Comparison of ENCODE assay signal across 8 cellular contexts in the genomic region with DNA sequence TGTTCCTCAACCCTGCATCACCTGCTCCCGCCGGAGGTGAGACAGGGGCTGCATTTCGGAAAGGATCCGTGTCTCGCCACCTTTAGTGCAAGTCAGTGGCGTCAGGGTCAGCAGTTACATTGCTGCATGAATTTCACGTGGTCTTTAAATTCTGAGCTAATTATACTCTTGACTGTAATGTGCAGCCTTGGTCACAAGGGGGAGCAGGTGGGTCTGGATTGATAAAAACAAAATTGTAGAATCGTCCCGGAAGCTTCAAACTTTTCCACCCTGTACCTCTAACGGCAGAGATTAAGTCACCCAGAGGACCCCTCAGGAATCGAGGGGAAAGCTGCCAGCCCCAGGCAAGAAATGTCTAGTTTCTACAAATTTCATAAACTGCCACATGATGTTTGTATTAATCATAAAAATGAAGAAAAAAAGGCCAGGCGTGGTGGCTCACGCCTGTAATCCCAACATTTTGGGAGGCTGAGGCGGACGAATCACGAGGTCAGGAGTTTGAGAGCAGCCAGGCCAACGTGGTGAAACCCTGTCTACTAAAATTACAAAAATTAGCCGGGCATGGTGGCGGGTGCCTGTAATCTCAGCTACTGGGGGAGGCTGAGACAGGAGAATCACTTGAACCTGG. TPM values are rescaled to one million over a fixed set of nuclear protein-coding genes. Genes with fewer than 3 reads are reported as not detected.
DNase-seq lines count a peak whose midpoint lies in the region; ATAC-seq, FAIRE-seq and TF ChIP-seq lines count a peak whose summit lies in the region.

No MANE protein-coding gene starts in this region.

- TF ChIP-seq POLR2A in ovary (IDR thresholded peaks at IDR 0.05), result no peak

- H3K27me3 ChIP-seq in SJCRH30 (no peaks in the 10 kb centered on the region), ovary (no peaks in the 10 kb centered on the region), upper lobe of right lung (no peaks in the 10 kb centered on the region)

- intact Hi-C loops in ovary (cut with DNase I) (loop anchor here in 1 of 4 donors (5.0 kb wide), 1 partner anchor 36 kb away; no protein-coding TSS in a partner anchor), upper lobe of right lung (cut with DNase I) (no loop called here)

- TF ChIP-seq EP300 in ovary (IDR thresholded peaks at IDR 0.05), result no peak

- in situ Hi-C loops in KBM-7 (cut with MboI; ENCODE audit: low pct_unique_long_range_greater_than_20kb, low sequenced_read_pairs), result no loop called here

- peak; percentile 47 for DNase-seq in DMS153 (lab: John Stamatoyannopoulos, UW)
- peak; percentile 92 for DNase-seq in KBM-7
- DNase-seq in SJCRH30, result peak; percentile 59 to 83
- peak; percentile 89 for DNase-seq in activated effector memory CD4-positive, alpha-beta T cell treated with anti-CD3 and anti-CD28 coated beads, Interleukin-2, amount 50 U/mL, for 16 hours
- DNase-seq in frontal cortex (ENCODE audit: low spot score in 2 of 2), result peak; percentile 50 to 72
- peak; percentile 69 to 89 (median 73) for DNase-seq in ovary
- peak; percentile 65 for DNase-seq in upper lobe of right lung

- H3K4me1 ChIP-seq in SJCRH30, result peaks cover 13% of the 10 kb centered on the region
- peaks cover 1% of the 10 kb centered on the region for H3K4me1 ChIP-seq in ovary (ENCODE audit: insufficient read depth)
- peaks cover 3% of the 10 kb centered on the region for H3K4me1 ChIP-seq in upper lobe of right lung

- ATAC-seq in upper lobe of right lung (peak; percentile 92), HG03097 (IDR thresholded peaks at IDR 0.05; ENCODE audit: low FRiP score, unreplicated experiment) (no peak)

- H3K27ac ChIP-seq in SJCRH30 (peak overlapping the region; percentile 28), ovary (no peak overlapping the region), upper lobe of right lung (peak overlapping the region; percentile 71)

- H3K9me3 ChIP-seq in SJCRH30 (replicated peaks) (no peaks in the 10 kb centered on the region), ovary (no peaks in the 10 kb centered on the region), upper lobe of right lung (no peaks in the 10 kb centered on the region)

- H3K4me3 ChIP-seq in SJCRH30, result no peak overlapping the region
- H3K4me3 ChIP-seq in ovary, result no peak overlapping the region
- no peak overlapping the region for H3K4me3 ChIP-seq in upper lobe of right lung

- WGBS in ovary, 3 donors, result 31 to 37% (median 32%) methylated on average over 19 of the region's 19 CpGs

- no peak for FAIRE-seq in frontal cortex (lab: Jason Lieb, UNC)

- H3K36me3 ChIP-seq in SJCRH30 (peaks cover 47% of the 10 kb centered on the region), ovary (no peaks in the 10 kb centered on the region), upper lobe of right lung (peaks cover 37% of the 10 kb centered on the region)

- TF ChIP-seq CTCF in ovary (IDR thresholded peaks at IDR 0.05) (peak; percentile 41 to 85 (median 84)), upper lobe of right lung (IDR thresholded peaks at IDR 0.05) (peak; percentile 80)

RNA-seq across cellular contexts. Expression of gene BBC3, which starts 20.2 kb away (rescaled TPM):
- total RNA-seq in SJCRH30 (2014; rRNA removed; shearing (Covaris generic)), result 1.7 and 2.3 TPM in 2 replicates
- total RNA-seq in frontal cortex, result 12.2 TPM
- 10 to 100 TPM in 1 of 7 donors, 1 to 10 TPM in 6; 5.4 to 13.2 (median 6.6) TPM for total RNA-seq in ovary
- polyA plus RNA-seq in ovary, result 1 to 10 TPM in 1 of 2 donors, under 1 TPM in 1; 0.23 to 4.5 TPM
- 20.1 TPM for total RNA-seq in upper lobe of right lung

RNA-seq across cellular contexts. Expression of gene CCDC9, which starts 45.5 kb away (rescaled TPM):
- 7.2 and 10.7 TPM in 2 replicates for total RNA-seq in SJCRH30 (2014; rRNA removed; shearing (Covaris generic))
- total RNA-seq in frontal cortex (2.4 TPM), ovary (10 to 100 TPM; 17.5 to 65.7 (median 37.0) TPM), upper lobe of right lung (36.1 TPM)
- 10 to 100 TPM; 14.8 to 40.4 TPM for polyA plus RNA-seq in ovary

Comparison
In these comparisons a context has a peak if more than half of its experiments do, and no peak if none do; other contexts are left out.
1. H3K27ac ChIP-seq: peak in SJCRH30 (single experiment) and upper lobe of right lung (single experiment); none in ovary (0 of 2).
2. Peak in every context shown above with its lines, with median percentiles within 50 percentile points of each other: DNase-seq.